Comparison of ENCODE assay signal across 31 cellular contexts in genomic region chr5:53358794-53359193, GRCh38.
"Had no signal": no experiment of that assay in that cellular context is flagged by ENCODE, and none has a peak within 500 bp of the region (broad histone marks: within the 10 kb centered on the region; RNA-seq: fewer than 3 reads in every experiment).

No MANE protein-coding gene starts in this region.

- H3K9me3 ChIP-seq: heart right ventricle, lower lobe of right lung, neutrophil, pancreas, psoas muscle, stomach, tibial artery, upper lobe of right lung had no signal

- H3K4me3 ChIP-seq: heart right ventricle, lower lobe of right lung, pancreas, psoas muscle, stomach, tibial artery, upper lobe of right lung had no signal

- H3K27ac Mint-ChIP-seq: activated CD4-positive, alpha-beta memory T cell treated with anti-CD3 and anti-CD28 coated beads for 36 hours; activated naive CD4-positive, alpha-beta T cell treated with anti-CD3 and anti-CD28 coated beads, Interleukin-2, amount 10 ng/mL, durations not matched to agents 7 days and 5 days; activated naive CD8-positive, alpha-beta T cell treated with anti-CD3 and anti-CD28 coated beads, Interleukin-2, amount 10 ng/mL, durations not matched to agents 7 days and 5 days; activated T-helper 1 cell treated with anti-CD3 and anti-CD28 coated beads, Interleukin-12 subunit alpha, Interleukin-12 subunit beta, Interleukin-2, Interleukin-4 antibody, amounts not matched to agents 30 ng/mL and 10 ng/mL and 1 ng/mL, durations not matched to agents 14 hours and 24 hours and 36 hours; naive B cell; nephron progenitor cell; stimulated activated naive B cell treated with anti-CD40 and anti-IgM and Interleukin-4, amounts not matched to agents 10 μg/mL and 1 μg/mL and 100 μg/mL, for 72 hours; T-helper 1 cell treated with Interleukin-12 subunit alpha and Interleukin-12 subunit beta and Interleukin-4 antibody, amounts not matched to agents 30 μg/mL and 1 μg/mL, for 36 hours had no signal

- H3K27me3 ChIP-seq: heart right ventricle, neutrophil, pancreas, stomach, tibial artery, upper lobe of right lung had no signal

- H3K36me3 Mint-ChIP-seq: activated CD4-positive, alpha-beta memory T cell treated with anti-CD3 and anti-CD28 coated beads for 36 hours; activated naive CD4-positive, alpha-beta T cell treated with anti-CD3 and anti-CD28 coated beads, Interleukin-2, amount 10 ng/mL, durations not matched to agents 7 days and 5 days; activated naive CD8-positive, alpha-beta T cell treated with anti-CD3 and anti-CD28 coated beads, Interleukin-2, amount 10 ng/mL, durations not matched to agents 7 days and 5 days; naive B cell; stimulated activated naive B cell treated with anti-CD40 and anti-IgM and Interleukin-4, amounts not matched to agents 10 μg/mL and 1 μg/mL and 100 μg/mL, for 72 hours had no signal

- H3K36me3 ChIP-seq: heart right ventricle, lower lobe of right lung, neutrophil, pancreas, stomach, tibial artery, upper lobe of right lung, WERI-Rb-1 had no signal

- H3K27ac ChIP-seq: lower lobe of right lung, neutrophil, pancreas, psoas muscle, stomach, tibial artery, upper lobe of right lung, WERI-Rb-1 had no signal

- H3K27me3 Mint-ChIP-seq: activated naive CD4-positive, alpha-beta T cell treated with anti-CD3 and anti-CD28 coated beads, Interleukin-2, amount 10 ng/mL, durations not matched to agents 7 days and 5 days; activated naive CD8-positive, alpha-beta T cell treated with anti-CD3 and anti-CD28 coated beads, Interleukin-2, amount 10 ng/mL, durations not matched to agents 7 days and 5 days; naive B cell had no signal

- H3K4me3 Mint-ChIP-seq: activated CD4-positive, alpha-beta memory T cell treated with anti-CD3 and anti-CD28 coated beads for 36 hours; activated naive CD4-positive, alpha-beta T cell treated with anti-CD3 and anti-CD28 coated beads, Interleukin-2, amount 10 ng/mL, durations not matched to agents 7 days and 5 days; activated naive CD8-positive, alpha-beta T cell treated with anti-CD3 and anti-CD28 coated beads, Interleukin-2, amount 10 ng/mL, durations not matched to agents 7 days and 5 days; activated T-helper 1 cell treated with anti-CD3 and anti-CD28 coated beads, Interleukin-12 subunit alpha, Interleukin-12 subunit beta, Interleukin-2, Interleukin-4 antibody, amounts not matched to agents 30 ng/mL and 10 ng/mL and 1 ng/mL, durations not matched to agents 14 hours and 24 hours and 36 hours; naive B cell; nephron progenitor cell; stimulated activated naive B cell treated with anti-CD40 and anti-IgM and Interleukin-4, amounts not matched to agents 10 μg/mL and 1 μg/mL and 100 μg/mL, for 72 hours; T-helper 1 cell treated with Interleukin-12 subunit alpha and Interleukin-12 subunit beta and Interleukin-4 antibody, amounts not matched to agents 30 μg/mL and 1 μg/mL, for 36 hours had no signal

- H3K9me3 Mint-ChIP-seq: activated CD4-positive, alpha-beta memory T cell treated with anti-CD3 and anti-CD28 coated beads for 36 hours; activated naive CD4-positive, alpha-beta T cell treated with anti-CD3 and anti-CD28 coated beads, Interleukin-2, amount 10 ng/mL, durations not matched to agents 7 days and 5 days; activated T-helper 1 cell treated with anti-CD3 and anti-CD28 coated beads, Interleukin-12 subunit alpha, Interleukin-12 subunit beta, Interleukin-2, Interleukin-4 antibody, amounts not matched to agents 30 ng/mL and 10 ng/mL and 1 ng/mL, durations not matched to agents 14 hours and 24 hours and 36 hours; nephron progenitor cell; stimulated activated naive B cell treated with anti-CD40 and anti-IgM and Interleukin-4, amounts not matched to agents 10 μg/mL and 1 μg/mL and 100 μg/mL, for 72 hours; T-helper 1 cell treated with Interleukin-12 subunit alpha and Interleukin-12 subunit beta and Interleukin-4 antibody, amounts not matched to agents 30 μg/mL and 1 μg/mL, for 36 hours had no signal

- H3K4me1 ChIP-seq: lower lobe of right lung, pancreas, psoas muscle, stomach, upper lobe of right lung had no signal

- DNase-seq: activated CD4-positive, alpha-beta memory T cell treated with anti-CD3 and anti-CD28 coated beads for 36 hours; activated CD4-positive, alpha-beta T cell treated with anti-CD3 and anti-CD28 coated beads for 48 hours; activated CD8-positive, alpha-beta memory T cell treated with anti-CD3 and anti-CD28 coated beads, Interleukin-2, amount 50 U/mL, for 4 hours; activated effector memory CD4-positive, alpha-beta T cell treated with anti-CD3 and anti-CD28 coated beads, Interleukin-2, amount 50 U/mL, for 16 hours; activated naive CD4-positive, alpha-beta T cell treated with anti-CD3 and anti-CD28 coated beads, Interleukin-2, amount 10 ng/mL, durations not matched to agents 7 days and 5 days; activated naive CD8-positive, alpha-beta T cell treated with anti-CD3 and anti-CD28 coated beads, Interleukin-2, amount 10 ng/mL, durations not matched to agents 7 days and 5 days; activated T-cell treated with anti-CD3 and anti-CD28 coated beads, Interleukin-2, amount 50 U/mL, for 1 hour; amniotic stem cell; central memory CD4-positive, alpha-beta T cell; dermis blood vessel endothelial cell; effector CD8-positive, alpha-beta T cell; foreskin fibroblast; heart right ventricle; kidney glomerular epithelial cell; lower lobe of right lung; naive B cell; nephron progenitor cell; pancreas; psoas muscle; stimulated activated CD4-positive, alpha-beta T cell treated with anti-CD3 and anti-CD28 coated beads, Interleukin-15, amount 100 ng/mL, for 24 hours; stimulated activated CD4-positive, alpha-beta T cell treated with anti-CD3 and anti-CD28 coated beads, Interleukin-2, amount 100 ng/mL, for 24 hours; stimulated activated naive B cell treated with anti-CD40 and anti-IgM and Interleukin-4, amounts not matched to agents 10 μg/mL and 1 μg/mL and 100 μg/mL, for 72 hours; stomach; SW 1271; T-helper 9 cell; tibial artery; upper lobe of right lung; WERI-Rb-1 had no signal

- H3K4me1 Mint-ChIP-seq: activated naive CD4-positive, alpha-beta T cell treated with anti-CD3 and anti-CD28 coated beads, Interleukin-2, amount 10 ng/mL, durations not matched to agents 7 days and 5 days; activated naive CD8-positive, alpha-beta T cell treated with anti-CD3 and anti-CD28 coated beads, Interleukin-2, amount 10 ng/mL, durations not matched to agents 7 days and 5 days; naive B cell; nephron progenitor cell had no signal
